In genomic region chr6:159307246-159307790, GRCh38 we compare ENCODE assay signal across 26 cellular contexts.
"Had no signal": no experiment of that assay in that cellular context is flagged by ENCODE, and none has a peak within 500 bp of the region (broad histone marks: within the 10 kb centered on the region; RNA-seq: fewer than 3 reads in every experiment).

No MANE protein-coding gene starts in this region.

- H3K27me3 Mint-ChIP-seq: dendritic cell treated with granulocyte-macrophage colony-stimulating factor and Interleukin-4, amounts not matched to agents 40 ng/mL and 50 ng/mL, for 4 days had no signal

- H3K36me3 Mint-ChIP-seq: activated naive CD8-positive, alpha-beta T cell treated with anti-CD3 and anti-CD28 coated beads for 36 hours; immature natural killer cell; naive thymus-derived CD4-positive, alpha-beta T cell had no signal

- H3K4me3 Mint-ChIP-seq: activated naive CD8-positive, alpha-beta T cell treated with anti-CD3 and anti-CD28 coated beads for 36 hours; dendritic cell treated with granulocyte-macrophage colony-stimulating factor and Interleukin-4, amounts not matched to agents 40 ng/mL and 50 ng/mL, for 4 days; immature natural killer cell; naive thymus-derived CD4-positive, alpha-beta T cell; neural crest cell had no signal

- H3K4me1 ChIP-seq: body of pancreas, sigmoid colon had no signal

- H3K27ac Mint-ChIP-seq: activated naive CD8-positive, alpha-beta T cell treated with anti-CD3 and anti-CD28 coated beads for 36 hours; dendritic cell treated with granulocyte-macrophage colony-stimulating factor and Interleukin-4, amounts not matched to agents 40 ng/mL and 50 ng/mL, for 4 days; immature natural killer cell; naive thymus-derived CD4-positive, alpha-beta T cell had no signal

- H3K9me3 ChIP-seq: body of pancreas, sigmoid colon, tibial artery had no signal

- H3K4me1 Mint-ChIP-seq: activated naive CD8-positive, alpha-beta T cell treated with anti-CD3 and anti-CD28 coated beads for 36 hours; immature natural killer cell had no signal

- H3K27ac ChIP-seq: body of pancreas, cardiac muscle cell, hepatocyte, sigmoid colon had no signal

- DNase-seq: activated CD4-positive, alpha-beta T cell treated with anti-CD3 and anti-CD28 coated beads for 1 hour; activated CD4-positive, alpha-beta T cell treated with anti-CD3 and anti-CD28 coated beads, Interleukin-2, amount 50 U/mL, for 1 hour; activated naive CD4-positive, alpha-beta T cell; activated naive CD8-positive, alpha-beta T cell treated with anti-CD3 and anti-CD28 coated beads for 36 hours; activated T-cell treated with anti-CD3 and anti-CD28 coated beads, Interleukin-2, amount 50 U/mL, for 1 hour; amniotic stem cell; body of pancreas; effector CD4-positive, alpha-beta T cell; erythroblast; glutamatergic neuron; immature natural killer cell; naive thymus-derived CD4-positive, alpha-beta T cell; occipital lobe; posterior cingulate gyrus; sigmoid colon; stimulated activated CD4-positive, alpha-beta T cell treated with anti-CD3 and anti-CD28 coated beads, Interleukin-4, amount 100 ng/mL, for 1 hour; stimulated activated naive CD4-positive, alpha-beta T cell; substantia nigra; T-helper 9 cell; tibial artery had no signal

- H3K4me3 ChIP-seq: body of pancreas, cardiac muscle cell, hepatocyte, lung, sigmoid colon, tibial artery had no signal

- H3K9me3 Mint-ChIP-seq: activated naive CD8-positive, alpha-beta T cell treated with anti-CD3 and anti-CD28 coated beads for 36 hours; dendritic cell treated with granulocyte-macrophage colony-stimulating factor and Interleukin-4, amounts not matched to agents 40 ng/mL and 50 ng/mL, for 4 days; immature natural killer cell; neural crest cell had no signal

- H3K36me3 ChIP-seq: cardiac muscle cell, sigmoid colon, tibial artery had no signal

- H3K27me3 ChIP-seq: body of pancreas, cardiac muscle cell, hepatocyte, sigmoid colon, tibial artery had no signal

- ATAC-seq: body of pancreas; left lobe of liver; naive thymus-derived CD4-positive, alpha-beta T cell had no signal
